In the genomic region with DNA sequence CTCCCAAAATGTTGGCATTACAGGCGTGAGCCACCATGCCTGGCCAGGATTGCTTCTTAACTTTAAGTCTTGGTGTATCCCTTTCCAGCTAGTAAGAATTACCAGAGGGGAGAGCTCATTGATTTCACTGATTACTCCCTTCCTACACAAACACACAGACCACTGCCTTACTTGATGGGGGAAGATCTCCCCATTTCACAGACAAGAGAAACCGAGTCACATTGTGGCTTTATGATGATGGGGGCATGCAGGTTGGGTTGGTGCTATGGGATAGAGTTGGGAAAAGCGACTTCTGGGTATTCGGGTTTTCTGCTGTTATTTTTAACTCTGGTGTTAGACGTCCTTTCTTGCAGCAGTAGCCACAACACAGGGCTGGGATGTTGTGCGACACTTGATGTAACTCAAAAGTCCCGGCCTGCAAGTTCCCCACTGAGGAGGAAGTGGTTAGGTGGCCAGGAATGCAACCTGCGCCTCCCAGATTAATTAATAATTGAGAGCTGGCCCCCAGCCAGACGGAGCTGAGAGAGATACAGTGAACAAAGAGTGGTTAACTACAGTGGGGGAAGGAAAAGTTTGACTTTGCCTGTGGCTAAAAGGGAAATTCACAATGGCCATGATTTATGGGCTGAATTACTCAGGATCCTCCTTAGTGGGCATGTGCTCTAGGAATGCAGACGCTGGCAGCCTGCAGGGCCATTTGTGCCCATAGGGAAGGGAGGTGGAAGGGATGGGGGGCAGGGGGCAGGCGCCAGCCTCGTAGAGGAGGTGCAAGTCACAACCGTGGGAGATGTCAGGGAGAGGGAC, we compare ENCODE assay signal across 10 cellular contexts.
DNase-seq lines count a peak whose midpoint lies in the region; ATAC-seq and TF ChIP-seq lines count a peak whose summit lies in the region.
"Had no signal": no experiment of that assay in that cellular context is flagged by ENCODE, and none has a peak within 500 bp of the region (broad histone marks: within the 10 kb centered on the region; RNA-seq: fewer than 3 reads in every experiment).

No MANE protein-coding gene starts in this region.

- no peaks in the 10 kb centered on the region for H3K27me3 ChIP-seq in kidney epithelial cell (ENCODE audit: control insufficient read depth, insufficient read depth, low read length)
- H3K27me3 ChIP-seq: ovary had no signal

- peaks cover 0 to 5% of the 10 kb centered on the region in 2 donors for H3K4me1 Mint-ChIP-seq in natural killer cell treated with Interleukin-12 subunit alpha and Interleukin-12 subunit beta and Interleukin-15 and Interleukin-18, amount 100 ng/mL, for 72 hours (ENCODE audit: low read depth in 2 of 2)

- H3K4me3 Mint-ChIP-seq in natural killer cell treated with Interleukin-12 subunit alpha and Interleukin-12 subunit beta and Interleukin-15 and Interleukin-18, amount 100 ng/mL, for 72 hours = no peak overlapping the region
- H3K4me3 Mint-ChIP-seq: activated B cell treated with CpG ODN at 0.5 μM for 24 hours had no signal

- peak; percentile 72 for ATAC-seq in GM18907 (IDR thresholded peaks at IDR 0.05; ENCODE audit: unreplicated experiment)
- ATAC-seq in HG03342 (IDR thresholded peaks at IDR 0.05; ENCODE audit: unreplicated experiment) = peak; percentile 67
- ATAC-seq in SK-N-SH treated with all-trans-retinoic acid at 6 μM for 48 hours = peak; percentile 67
- no peak for ATAC-seq in natural killer cell treated with Interleukin-12 subunit alpha and Interleukin-12 subunit beta and Interleukin-15 and Interleukin-18, amount 100 ng/mL, for 72 hours

- H3K36me3 Mint-ChIP-seq in natural killer cell treated with Interleukin-12 subunit alpha and Interleukin-12 subunit beta and Interleukin-15 and Interleukin-18, amount 100 ng/mL, for 72 hours = no peaks in the 10 kb centered on the region

- H3K4me3 ChIP-seq in kidney epithelial cell (ENCODE audit: low read depth, low read length) = no peak overlapping the region
- H3K4me3 ChIP-seq: ovary had no signal

- no peaks in the 10 kb centered on the region for H3K36me3 ChIP-seq in kidney epithelial cell (ENCODE audit: control insufficient read depth, insufficient read depth, low read length)
- H3K36me3 ChIP-seq: ovary had no signal

- no peak for TF ChIP-seq CTCF in kidney epithelial cell (IDR thresholded peaks at IDR 0.05; ENCODE audit: insufficient read depth, low read length, poor library complexity, severe bottlenecking)

- no peak overlapping the region for H3K27ac Mint-ChIP-seq in natural killer cell treated with Interleukin-12 subunit alpha and Interleukin-12 subunit beta and Interleukin-15 and Interleukin-18, amount 100 ng/mL, for 72 hours
- H3K27ac Mint-ChIP-seq: activated B cell treated with CpG ODN at 0.5 μM for 24 hours had no signal

- DNase-seq in kidney epithelial cell (ENCODE audit: low read depth) (peak; percentile 94), NCI-H1436 treated with DMSO at 0.1 percent for 48 hours (lab: John Stamatoyannopoulos, UW) (no peak)
- no peak for DNase-seq in activated CD8-positive, alpha-beta memory T cell treated with anti-CD3 and anti-CD28 coated beads, Interleukin-2, amount 50 U/mL, for 48 hours
- no peak for DNase-seq in stimulated activated CD4-positive, alpha-beta T cell treated with anti-CD3 and anti-CD28 coated beads, Interleukin-4, amount 100 ng/mL, for 4 hours
- DNase-seq in natural killer cell treated with Interleukin-12 subunit alpha and Interleukin-12 subunit beta and Interleukin-15 and Interleukin-18, amount 100 ng/mL, for 72 hours (ENCODE audit: low spot score) = no peak
- DNase-seq: activated B cell treated with CpG ODN at 0.5 μM for 24 hours had no signal

- H3K27me3 Mint-ChIP-seq in natural killer cell treated with Interleukin-12 subunit alpha and Interleukin-12 subunit beta and Interleukin-15 and Interleukin-18, amount 100 ng/mL, for 72 hours = peaks cover 35 to 54% of the 10 kb centered on the region in 2 donors

- H3K9me3 Mint-ChIP-seq in natural killer cell treated with Interleukin-12 subunit alpha and Interleukin-12 subunit beta and Interleukin-15 and Interleukin-18, amount 100 ng/mL, for 72 hours = no peaks in the 10 kb centered on the region
- H3K9me3 Mint-ChIP-seq: activated B cell treated with CpG ODN at 0.5 μM for 24 hours had no signal

TF ChIP-seq in SK-N-SH treated with all-trans-retinoic acid at 6 μM for 48 hours, 23 proteins besides CTCF, POLR2A, EP300 and RAD21 (continues in another document):
- TF ChIP-seq ZNF565 (CRISPR knock-in tag; conservative IDR thresholded peaks at IDR 0.05; ENCODE audit: low read depth) (no peak), RARB (CRISPR knock-in tag; IDR thresholded peaks at IDR 0.05) (no peak), TCF4 (CRISPR knock-in tag; IDR thresholded peaks at IDR 0.05; ENCODE audit: borderline replicate concordance) (no peak), ZFP3 (CRISPR knock-in tag; IDR thresholded peaks at IDR 0.05) (no peak), GLIS3 (CRISPR knock-in tag; IDR thresholded peaks at IDR 0.05) (peak; percentile 30; the same call in 1 of the 2 replicates), ZC3H10 (CRISPR knock-in tag; IDR thresholded peaks at IDR 0.05) (no peak), ARNTL (CRISPR knock-in tag; IDR thresholded peaks at IDR 0.05; ENCODE audit: borderline replicate concordance, low read depth) (no peak), TOX (CRISPR knock-in tag; IDR thresholded peaks at IDR 0.05; ENCODE audit: borderline replicate concordance) (no peak), SNAI2 (CRISPR knock-in tag; IDR thresholded peaks at IDR 0.05) (no peak), ESRRG (CRISPR knock-in tag; IDR thresholded peaks at IDR 0.05) (no peak), CSDC2 (CRISPR knock-in tag; IDR thresholded peaks at IDR 0.05) (no peak), BACH2 (CRISPR knock-in tag; IDR thresholded peaks at IDR 0.05; ENCODE audit: borderline replicate concordance) (no peak), ZFP30 (CRISPR knock-in tag; IDR thresholded peaks at IDR 0.05) (no peak), ZNF8 (CRISPR knock-in tag; IDR thresholded peaks at IDR 0.05) (no peak), OSR1 (CRISPR knock-in tag; IDR thresholded peaks at IDR 0.05) (no peak), ZNF70 (CRISPR knock-in tag; IDR thresholded peaks at IDR 0.05) (no peak)
- TF ChIP-seq, protein P1, sequence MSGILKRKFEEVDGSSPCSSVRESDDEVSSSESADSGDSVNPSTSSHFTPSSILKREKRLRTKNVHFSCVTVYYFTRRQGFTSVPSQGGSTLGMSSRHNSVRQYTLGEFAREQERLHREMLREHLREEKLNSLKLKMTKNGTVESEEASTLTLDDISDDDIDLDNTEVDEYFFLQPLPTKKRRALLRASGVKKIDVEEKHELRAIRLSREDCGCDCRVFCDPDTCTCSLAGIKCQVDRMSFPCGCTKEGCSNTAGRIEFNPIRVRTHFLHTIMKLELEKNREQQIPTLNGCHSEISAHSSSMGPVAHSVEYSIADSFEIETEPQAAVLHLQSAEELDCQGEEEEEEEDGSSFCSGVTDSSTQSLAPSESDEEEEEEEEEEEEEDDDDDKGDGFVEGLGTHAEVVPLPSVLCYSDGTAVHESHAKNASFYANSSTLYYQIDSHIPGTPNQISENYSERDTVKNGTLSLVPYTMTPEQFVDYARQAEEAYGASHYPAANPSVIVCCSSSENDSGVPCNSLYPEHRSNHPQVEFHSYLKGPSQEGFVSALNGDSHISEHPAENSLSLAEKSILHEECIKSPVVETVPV (CRISPR knock-in tag; IDR thresholded peaks at IDR 0.05) = no peak
- TF ChIP-seq, protein P2, sequence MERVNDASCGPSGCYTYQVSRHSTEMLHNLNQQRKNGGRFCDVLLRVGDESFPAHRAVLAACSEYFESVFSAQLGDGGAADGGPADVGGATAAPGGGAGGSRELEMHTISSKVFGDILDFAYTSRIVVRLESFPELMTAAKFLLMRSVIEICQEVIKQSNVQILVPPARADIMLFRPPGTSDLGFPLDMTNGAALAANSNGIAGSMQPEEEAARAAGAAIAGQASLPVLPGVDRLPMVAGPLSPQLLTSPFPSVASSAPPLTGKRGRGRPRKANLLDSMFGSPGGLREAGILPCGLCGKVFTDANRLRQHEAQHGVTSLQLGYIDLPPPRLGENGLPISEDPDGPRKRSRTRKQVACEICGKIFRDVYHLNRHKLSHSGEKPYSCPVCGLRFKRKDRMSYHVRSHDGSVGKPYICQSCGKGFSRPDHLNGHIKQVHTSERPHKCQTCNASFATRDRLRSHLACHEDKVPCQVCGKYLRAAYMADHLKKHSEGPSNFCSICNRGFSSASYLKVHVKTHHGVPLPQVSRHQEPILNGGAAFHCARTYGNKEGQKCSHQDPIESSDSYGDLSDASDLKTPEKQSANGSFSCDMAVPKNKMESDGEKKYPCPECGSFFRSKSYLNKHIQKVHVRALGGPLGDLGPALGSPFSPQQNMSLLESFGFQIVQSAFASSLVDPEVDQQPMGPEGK (CRISPR knock-in tag; IDR thresholded peaks at IDR 0.05; ENCODE audit: borderline replicate concordance) = no peak
- TF ChIP-seq, protein P3, sequence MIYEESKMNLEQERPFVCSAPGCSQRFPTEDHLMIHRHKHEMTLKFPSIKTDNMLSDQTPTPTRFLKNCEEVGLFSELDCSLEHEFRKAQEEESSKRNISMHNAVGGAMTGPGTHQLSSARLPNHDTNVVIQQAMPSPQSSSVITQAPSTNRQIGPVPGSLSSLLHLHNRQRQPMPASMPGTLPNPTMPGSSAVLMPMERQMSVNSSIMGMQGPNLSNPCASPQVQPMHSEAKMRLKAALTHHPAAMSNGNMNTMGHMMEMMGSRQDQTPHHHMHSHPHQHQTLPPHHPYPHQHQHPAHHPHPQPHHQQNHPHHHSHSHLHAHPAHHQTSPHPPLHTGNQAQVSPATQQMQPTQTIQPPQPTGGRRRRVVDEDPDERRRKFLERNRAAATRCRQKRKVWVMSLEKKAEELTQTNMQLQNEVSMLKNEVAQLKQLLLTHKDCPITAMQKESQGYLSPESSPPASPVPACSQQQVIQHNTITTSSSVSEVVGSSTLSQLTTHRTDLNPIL (CRISPR knock-in tag; IDR thresholded peaks at IDR 0.05; ENCODE audit: low read depth) = no peak

Comparison
In these comparisons a context has a peak if more than half of its experiments do, and no peak if none do; other contexts are left out.
1. ATAC-seq: peak in GM18907 (single experiment), HG03342 (single experiment) and SK-N-SH treated with all-trans-retinoic acid at 6 μM for 48 hours (single experiment); none in natural killer cell treated with Interleukin-12 subunit alpha and Interleukin-12 subunit beta and Interleukin-15 and Interleukin-18, amount 100 ng/mL, for 72 hours (0 of 2).